11 cellular contexts compared by ENCODE assay signal in genomic region chr20:9301129-9302072, GRCh38.
DNase-seq lines count a peak whose midpoint lies in the region; ATAC-seq and TF ChIP-seq lines count a peak whose summit lies in the region.
"Had no signal": no experiment of that assay in that cellular context is flagged by ENCODE, and none has a peak within 500 bp of the region (broad histone marks: within the 10 kb centered on the region; RNA-seq: fewer than 3 reads in every experiment).

No MANE protein-coding gene starts in this region.

- intact Hi-C loops in natural killer cell (cut with micrococcal nuclease): no loop called here

- H3K27ac Mint-ChIP-seq in stimulated activated memory B cell treated with anti-CD40 and anti-IgM and Interleukin-4, amounts not matched to agents 10 μg/mL and 1 μg/mL and 100 μg/mL, for 72 hours: no peak overlapping the region
- no peak overlapping the region for H3K27ac Mint-ChIP-seq in natural killer cell
- H3K27ac Mint-ChIP-seq: activated T-cell treated with anti-CD3 and anti-CD28 coated beads, Interleukin-2, amount 50 U/mL, for 72 hours had no signal

- H3K9me3 Mint-ChIP-seq in stimulated activated memory B cell treated with anti-CD40 and anti-IgM and Interleukin-4, amounts not matched to agents 10 μg/mL and 1 μg/mL and 100 μg/mL, for 72 hours: peaks cover 6% of the 10 kb centered on the region
- H3K9me3 Mint-ChIP-seq in natural killer cell: peaks cover 0 to 2% of the 10 kb centered on the region in 2 donors

- H3K4me1 Mint-ChIP-seq in stimulated activated memory B cell treated with anti-CD40 and anti-IgM and Interleukin-4, amounts not matched to agents 10 μg/mL and 1 μg/mL and 100 μg/mL, for 72 hours: no peaks in the 10 kb centered on the region
- H3K4me1 Mint-ChIP-seq in natural killer cell: no peaks in the 10 kb centered on the region

- H3K4me1 ChIP-seq in foreskin keratinocyte: no peaks in the 10 kb centered on the region
- H3K4me1 ChIP-seq: spleen had no signal

- H3K27ac ChIP-seq in RWPE1 (no peak overlapping the region), foreskin keratinocyte (no peak overlapping the region)
- H3K27ac ChIP-seq: spleen had no signal

- CTCF ChIA-PET in RWPE1 (lab: Yijun Ruan, JAX): no interaction called here

- H3K27me3 Mint-ChIP-seq in stimulated activated memory B cell treated with anti-CD40 and anti-IgM and Interleukin-4, amounts not matched to agents 10 μg/mL and 1 μg/mL and 100 μg/mL, for 72 hours: no peaks in the 10 kb centered on the region
- no peaks in the 10 kb centered on the region for H3K27me3 Mint-ChIP-seq in natural killer cell (ENCODE audit: low read depth in 2 of 2)

- H3K4me3 Mint-ChIP-seq in stimulated activated memory B cell treated with anti-CD40 and anti-IgM and Interleukin-4, amounts not matched to agents 10 μg/mL and 1 μg/mL and 100 μg/mL, for 72 hours: no peak overlapping the region
- H3K4me3 Mint-ChIP-seq in natural killer cell: no peak overlapping the region
- H3K4me3 Mint-ChIP-seq: activated T-cell treated with anti-CD3 and anti-CD28 coated beads, Interleukin-2, amount 50 U/mL, for 72 hours had no signal

- no peaks in the 10 kb centered on the region for H3K27me3 ChIP-seq in foreskin keratinocyte
- H3K27me3 ChIP-seq: spleen had no signal

- H3K36me3 Mint-ChIP-seq in stimulated activated memory B cell treated with anti-CD40 and anti-IgM and Interleukin-4, amounts not matched to agents 10 μg/mL and 1 μg/mL and 100 μg/mL, for 72 hours: no peaks in the 10 kb centered on the region
- H3K36me3 Mint-ChIP-seq in natural killer cell: no peaks in the 10 kb centered on the region

- POLR2A ChIA-PET in RWPE1 (lab: Yijun Ruan, JAX; ENCODE audit: low non-redundant PET): no interaction called here

- no peak for ATAC-seq in foreskin keratinocyte
- ATAC-seq in stimulated activated memory B cell treated with anti-CD40 and anti-IgM and Interleukin-4, amounts not matched to agents 10 μg/mL and 1 μg/mL and 100 μg/mL, for 72 hours: peak; percentile 47
- ATAC-seq in natural killer cell: no peak
- ATAC-seq in HG02642 (IDR thresholded peaks at IDR 0.05; ENCODE audit: poor library complexity, unreplicated experiment): no peak
- ATAC-seq in HG03439 (IDR thresholded peaks at IDR 0.05; ENCODE audit: unreplicated experiment): no peak
- ATAC-seq: activated T-cell treated with anti-CD3 and anti-CD28 coated beads, Interleukin-2, amount 50 U/mL, for 72 hours had no signal

- TF ChIP-seq CTCF in RWPE1 (conservative IDR thresholded peaks at IDR 0.05; ENCODE audit: low read depth) (no peak), foreskin keratinocyte (conservative IDR thresholded peaks at IDR 0.05) (no peak), natural killer cell (IDR thresholded peaks at IDR 0.05) (no peak)

- DNase-seq in LHCN-M2 (ENCODE audit: low read depth) (peak; percentile 38), RWPE1 (ENCODE audit: low spot score) (peak; percentile 9), foreskin keratinocyte (peak; percentile 35 to 37), natural killer cell (no peak)
- DNase-seq in central memory CD4-positive, alpha-beta T cell: no peak
- DNase-seq: activated T-cell treated with anti-CD3 and anti-CD28 coated beads, Interleukin-2, amount 50 U/mL, for 72 hours; spleen; trophoblast cell had no signal

Comparison
In these comparisons a context has a peak if more than half of its experiments do, and no peak if none do; other contexts are left out.
1. DNase-seq: peak in LHCN-M2 (single experiment), RWPE1 (single experiment) and foreskin keratinocyte (2 of 2); none in natural killer cell (single experiment) and central memory CD4-positive, alpha-beta T cell (single experiment).